ENCODE assay signal across 8 cellular contexts in the genomic region with DNA sequence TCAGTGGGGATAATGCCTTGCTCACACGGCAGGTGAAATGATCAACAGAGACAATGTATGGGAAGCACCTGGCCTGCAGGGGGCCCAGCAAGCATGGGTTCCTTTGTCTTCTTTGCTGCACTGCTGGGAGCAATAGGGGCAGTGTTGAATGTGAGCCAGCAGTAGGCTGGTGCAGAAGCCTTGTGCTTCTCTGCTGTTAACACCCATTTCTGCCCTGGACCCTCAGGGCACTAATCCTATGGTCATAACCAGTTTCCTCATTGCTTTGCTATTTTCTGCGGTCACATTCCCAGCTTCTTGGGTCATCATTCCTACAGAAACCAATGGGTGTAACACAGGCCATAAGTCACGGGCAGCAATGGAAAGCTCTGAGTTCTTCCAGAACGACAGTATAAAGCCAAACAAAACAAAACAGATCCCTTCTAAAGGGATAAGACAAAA. TPM values are rescaled to one million over a fixed set of nuclear protein-coding genes. Genes with fewer than 3 reads are reported as not detected.
DNase-seq lines count a peak whose midpoint lies in the region; ATAC-seq and TF ChIP-seq lines count a peak whose summit lies in the region.

No MANE protein-coding gene starts in this region.

- TF ChIP-seq POLR2A in esophagus squamous epithelium (IDR thresholded peaks at IDR 0.05) = no peak

- intact Hi-C loops in CD4-positive, alpha-beta T cell (cut with DNase I, micrococcal nuclease) = no loop called here
- intact Hi-C loops in left colon (cut with DNase I, micrococcal nuclease) (no loop called here), esophagus squamous epithelium (cut with DNase I) (no loop called here)

- peak; percentile 34 for ATAC-seq in CD4-positive, alpha-beta T cell (ENCODE audit: poor library complexity)
- ATAC-seq in left colon = peak; percentile 48

- peaks cover 18% of the 10 kb centered on the region for H3K27me3 Mint-ChIP-seq in CD4-positive, alpha-beta T cell

- no peak for DNase-seq in CD4-positive, alpha-beta T cell
- peak; percentile 95 for DNase-seq in HFF-Myc (ENCODE audit: extremely low read depth, low read depth)
- peak; percentile 92 for DNase-seq in T1000 (lab: John Stamatoyannopoulos, UW)
- DNase-seq in left colon = peak; percentile 30 to 46
- no peak for DNase-seq in NCI-H187 (lab: John Stamatoyannopoulos, UW)
- DNase-seq in GOT3 (lab: John Stamatoyannopoulos, UW) = no peak
- no peak for DNase-seq in GM13976 (ENCODE audit: low spot score)
- DNase-seq in esophagus squamous epithelium (lab: John Stamatoyannopoulos, UW) = no peak

- H3K4me3 ChIP-seq in HFF-Myc (replicated peaks; ENCODE audit: low read depth, low read length) = no peak overlapping the region
- no peak overlapping the region for H3K4me3 ChIP-seq in esophagus squamous epithelium

- WGBS in esophagus squamous epithelium, 2 donors = 22 to 38% methylated on average over 4 of the region's 4 CpGs

- no peak overlapping the region for H3K27ac ChIP-seq in CD4-positive, alpha-beta T cell (ENCODE audit: low read depth, low read length)
- peak overlapping the region in 1 of 4 donors; percentile 17 for H3K27ac ChIP-seq in esophagus squamous epithelium

- CTCF ChIA-PET in CD4-positive, alpha-beta T cell (lab: Charles Lee) = no interaction called here

- H3K9me3 ChIP-seq in CD4-positive, alpha-beta T cell (ENCODE audit: control insufficient read depth, low read length) = no peaks in the 10 kb centered on the region
- no peaks in the 10 kb centered on the region for H3K9me3 ChIP-seq in esophagus squamous epithelium

- in situ Hi-C loops in GM13976 (cut with MboI; ENCODE audit: low sequenced_read_pairs, unreplicated experiment) = no loop called here

- peaks cover 13% of the 10 kb centered on the region for H3K27me3 ChIP-seq in CD4-positive, alpha-beta T cell (ENCODE audit: control insufficient read depth, insufficient read depth, low read length)
- H3K27me3 ChIP-seq in esophagus squamous epithelium = no peaks in the 10 kb centered on the region

- no peaks in the 10 kb centered on the region for H3K36me3 ChIP-seq in esophagus squamous epithelium

- H3K36me3 Mint-ChIP-seq in CD4-positive, alpha-beta T cell (ENCODE audit: low read depth) = no peaks in the 10 kb centered on the region

- peak; percentile 23 for TF ChIP-seq CTCF in CD4-positive, alpha-beta T cell (IDR thresholded peaks at IDR 0.05)
- peak; percentile 51 for TF ChIP-seq CTCF in HFF-Myc (IDR thresholded peaks at IDR 0.05; ENCODE audit: low read depth, low read length, missing control alignments)
- no peak for TF ChIP-seq CTCF in GM13976 (IDR thresholded peaks at IDR 0.05; ENCODE audit: borderline replicate concordance, control extremely low read depth, extremely low read depth, insufficient read depth, missing control alignments)
- no peak for TF ChIP-seq CTCF in esophagus squamous epithelium (IDR thresholded peaks at IDR 0.05)

- H3K4me1 ChIP-seq in esophagus squamous epithelium = peaks cover 0 to 26% (median 1%) of the 10 kb centered on the region in 3 donors

- H3K4me3 Mint-ChIP-seq in CD4-positive, alpha-beta T cell = no peak overlapping the region

- no peaks in the 10 kb centered on the region for H3K4me1 Mint-ChIP-seq in CD4-positive, alpha-beta T cell (ENCODE audit: low read depth)

- POLR2A ChIA-PET in CD4-positive, alpha-beta T cell (lab: Charles Lee) = no interaction called here

- H3K9me3 Mint-ChIP-seq in CD4-positive, alpha-beta T cell = no peaks in the 10 kb centered on the region

- H3K27ac Mint-ChIP-seq in CD4-positive, alpha-beta T cell = no peak overlapping the region

RNA-seq across cellular contexts. Expression of a gene that starts 10.9 kb away (rescaled TPM):
- not detected for total RNA-seq in CD4-positive, alpha-beta T cell
- 1 to 10 TPM in 1 of 2 donors, under 1 TPM in 1; 0.40 to 1.6 TPM for total RNA-seq in left colon
- total RNA-seq in esophagus squamous epithelium = 1 to 10 TPM in 1 of 4 donors, under 1 TPM in 1, not detected in 2; 0.41 to 2.9 TPM

RNA-seq across cellular contexts. Expression of a gene that starts 44.5 kb away (rescaled TPM):
- total RNA-seq in CD4-positive, alpha-beta T cell = 10 to 100 TPM in 1 of 2 experiments, 1 to 10 TPM in 1; 10.0 to 10.3 TPM
- total RNA-seq in left colon = 10 to 100 TPM in 1 of 2 donors, 1 to 10 TPM in 1; 8.3 to 14.6 TPM
- 10 to 100 TPM in 1 of 4 donors, 1 to 10 TPM in 3; 5.0 to 12.0 (median 5.9) TPM for total RNA-seq in esophagus squamous epithelium

Comparison
In these comparisons a context has a peak if more than half of its experiments do, and no peak if none do; other contexts are left out.
1. DNase-seq: peak in HFF-Myc (single experiment), T1000 (single experiment) and left colon (2 of 2); none in CD4-positive, alpha-beta T cell (0 of 10), NCI-H187 (0 of 2), GOT3 (single experiment), GM13976 (single experiment) and esophagus squamous epithelium (single experiment).
2. CTCF ChIP-seq: peak in CD4-positive, alpha-beta T cell (single experiment) and HFF-Myc (single experiment); none in GM13976 (single experiment) and esophagus squamous epithelium (0 of 6).